ENCODE assay signal across 19 cellular contexts in genomic region chr15:65881766-65882434, GRCh38. TPM values are rescaled to one million over a fixed set of nuclear protein-coding genes. Genes with fewer than 3 reads are reported as not detected.
DNase-seq lines count a peak whose midpoint lies in the region; ATAC-seq, FAIRE-seq and TF ChIP-seq lines count a peak whose summit lies in the region.
"Had no signal": no experiment of that assay in that cellular context is flagged by ENCODE, and none has a peak within 500 bp of the region (broad histone marks: within the 10 kb centered on the region; RNA-seq: fewer than 3 reads in every experiment).

No MANE protein-coding gene starts in this region.

- ATAC-seq in activated B cell treated with CpG ODN at 0.5 μM for 24 hours (ENCODE audit: low read depth) = no peak
- peak; percentile 21 to 31 for ATAC-seq in naive B cell (ENCODE audit: low read depth in 2 of 2)
- no peak for ATAC-seq in right cardiac atrium
- no peak for ATAC-seq in HG03457 (IDR thresholded peaks at IDR 0.05; ENCODE audit: unreplicated experiment)
- ATAC-seq: activated T-cell treated with anti-CD3 and anti-CD28 coated beads, Interleukin-2, amount 50 U/mL, for 72 hours; K562; left cardiac atrium had no signal

- intact Hi-C loops in CD4-positive, alpha-beta memory T cell (cut with micrococcal nuclease) = no loop called here
- intact Hi-C loops in activated B cell treated with CpG ODN at 0.5 μM for 24 hours (cut with micrococcal nuclease) = no loop called here
- intact Hi-C loops in right cardiac atrium (cut with DNase I) = no loop called here

- H3K9me3 Mint-ChIP-seq in CD4-positive, alpha-beta memory T cell = peaks cover 0 to 2% (median 0%) of the 10 kb centered on the region in 8 donors
- H3K9me3 Mint-ChIP-seq in activated B cell treated with CpG ODN at 0.5 μM for 24 hours (peaks cover 2% of the 10 kb centered on the region), naive B cell (no peaks in the 10 kb centered on the region)
- H3K9me3 Mint-ChIP-seq: activated T-cell treated with anti-CD3 and anti-CD28 coated beads, Interleukin-2, amount 50 U/mL, for 72 hours had no signal

- peaks cover 36 to 70% (median 54%) of the 10 kb centered on the region in 4 donors for H3K4me1 Mint-ChIP-seq in CD4-positive, alpha-beta memory T cell
- H3K4me1 Mint-ChIP-seq in activated B cell treated with CpG ODN at 0.5 μM for 24 hours (peaks cover 52% of the 10 kb centered on the region), naive B cell (peaks cover 35 to 48% (median 40%) of the 10 kb centered on the region in 3 donors)

- H3K36me3 Mint-ChIP-seq in CD4-positive, alpha-beta memory T cell = peaks cover 43 to 68% of the 10 kb centered on the region in 2 donors
- H3K36me3 Mint-ChIP-seq in activated B cell treated with CpG ODN at 0.5 μM for 24 hours (ENCODE audit: low read depth) = peaks cover 73% of the 10 kb centered on the region
- peaks cover 11 to 17% of the 10 kb centered on the region in 2 donors for H3K36me3 Mint-ChIP-seq in naive B cell

- no peaks in the 10 kb centered on the region for H3K27me3 ChIP-seq in CD4-positive, alpha-beta memory T cell (ENCODE audit: insufficient read depth, low read length)
- no peaks in the 10 kb centered on the region for H3K27me3 ChIP-seq in right cardiac atrium (ENCODE audit: control insufficient read depth, insufficient read depth)
- H3K27me3 ChIP-seq: thyroid gland had no signal

- H3K27ac ChIP-seq in CD4-positive, alpha-beta memory T cell (ENCODE audit: low read depth, low read length) = no peak overlapping the region
- no peak overlapping the region for H3K27ac ChIP-seq in right cardiac atrium (ENCODE audit: low read length)
- H3K27ac ChIP-seq: HL-60, thyroid gland had no signal

- WGBS in right cardiac atrium = 80% methylated on average over 3 of the region's 3 CpGs

- POLR2A ChIA-PET in CD4-positive, alpha-beta memory T cell (lab: Charles Lee; ENCODE audit: partially characterized antibody) = interaction anchor here (0.6 to 3.2 kb wide), 2 partner anchors 9 to 13 kb away, joined by 3 to 18 read pairs; partner anchors contain the start of gene RAB11A
- POLR2A ChIA-PET in activated B cell treated with CpG ODN at 0.5 μM for 24 hours (lab: Charles Lee) = interaction anchor here (0.7 to 1.7 kb wide), 4 partner anchors 9 to 243 kb away, joined by 4 to 13 read pairs (median 10); partner anchors contain the start of gene RAB11A

- CTCF ChIA-PET in CD4-positive, alpha-beta memory T cell (lab: Charles Lee; ENCODE audit: partially characterized antibody) = interaction anchor here (0.7 to 1.3 kb wide), 3 partner anchors 12 to 64 kb away, joined by 3 to 5 read pairs (median 3); no protein-coding TSS in a partner anchor
- CTCF ChIA-PET in activated B cell treated with CpG ODN at 0.5 μM for 24 hours (lab: Charles Lee) = interaction anchor here (0.8 to 1.6 kb wide), 3 partner anchors 13 to 244 kb away, joined by 3 to 10 read pairs (median 5); partner anchors contain the start of gene RAB11A

- peaks cover 51% of the 10 kb centered on the region for H3K36me3 ChIP-seq in CD4-positive, alpha-beta memory T cell (ENCODE audit: insufficient read depth, low read length)

- no peaks in the 10 kb centered on the region for H3K27me3 Mint-ChIP-seq in CD4-positive, alpha-beta memory T cell
- H3K27me3 Mint-ChIP-seq in activated B cell treated with CpG ODN at 0.5 μM for 24 hours (no peaks in the 10 kb centered on the region), naive B cell (no peaks in the 10 kb centered on the region)

- no peak overlapping the region for H3K4me3 ChIP-seq in CD4-positive, alpha-beta memory T cell (ENCODE audit: low read length in 2 of 2)
- H3K4me3 ChIP-seq in right cardiac atrium (ENCODE audit: low read length) = no peak overlapping the region
- H3K4me3 ChIP-seq: K562, thyroid gland had no signal

- no peak for TF ChIP-seq CTCF in activated B cell treated with CpG ODN at 0.5 μM for 24 hours (IDR thresholded peaks at IDR 0.05)

- FAIRE-seq in GM19239 (lab: Jason Lieb, UNC) = peak; percentile 82
- FAIRE-seq: endometrium, K562 had no signal

- H3K9me3 ChIP-seq in CD4-positive, alpha-beta memory T cell (ENCODE audit: control insufficient read depth in 1 of 2, low read length in 2 of 2) = no peaks in the 10 kb centered on the region
- H3K9me3 ChIP-seq in right cardiac atrium (ENCODE audit: control insufficient read depth, low read length) = no peaks in the 10 kb centered on the region
- H3K9me3 ChIP-seq: thyroid gland had no signal

- H3K4me1 ChIP-seq in CD4-positive, alpha-beta memory T cell (ENCODE audit: insufficient read depth, low read length) = peaks cover 48% of the 10 kb centered on the region
- H3K4me1 ChIP-seq in right cardiac atrium (ENCODE audit: control insufficient read depth, insufficient read depth, low read length) = no peaks in the 10 kb centered on the region

- H3K27ac Mint-ChIP-seq in CD4-positive, alpha-beta memory T cell = peak overlapping the region in 6 of 7 donors; percentile 13 to 82 (median 64)
- H3K27ac Mint-ChIP-seq in activated B cell treated with CpG ODN at 0.5 μM for 24 hours (peak overlapping the region; percentile 5), naive B cell (peak overlapping the region; percentile 41 to 88 (median 76))

- DNase-seq in CD4-positive, alpha-beta memory T cell = peak in 1 of 5 donors; percentile 10
- no peak for DNase-seq in GM19239 (ENCODE audit: insufficient read length, low spot score)
- DNase-seq in activated B cell treated with CpG ODN at 0.5 μM for 24 hours = no peak
- no peak for DNase-seq in naive B cell
- DNase-seq in right cardiac atrium = no peak
- DNase-seq in NCI-H510A treated with DMSO at 0.1 percent for 48 hours (lab: John Stamatoyannopoulos, UW) = no peak
- no peak for DNase-seq in NCI-H2196 treated with DMSO at 0.1 percent for 48 hours (lab: John Stamatoyannopoulos, UW; ENCODE audit: unreplicated experiment)
- DNase-seq: activated CD4-positive, alpha-beta T cell treated with anti-CD3 and anti-CD28 coated beads for 1 hour; activated T-cell treated with anti-CD3 and anti-CD28 coated beads, Interleukin-2, amount 50 U/mL, for 72 hours; aorta; DMS79; left cardiac atrium; NCI-H345; SHP77 treated with DMSO at 0.1 percent for 48 hours; thyroid gland had no signal

- peak overlapping the region in 5 of 8 donors; percentile 9 to 46 (median 31) for H3K4me3 Mint-ChIP-seq in CD4-positive, alpha-beta memory T cell
- peak overlapping the region; percentile 12 for H3K4me3 Mint-ChIP-seq in activated B cell treated with CpG ODN at 0.5 μM for 24 hours
- H3K4me3 Mint-ChIP-seq in naive B cell = peak overlapping the region in 7 of 8 donors; percentile 34 to 77 (median 71)

RNA-seq across cellular contexts. Expression of gene RAB11A, which starts 12.6 kb away (rescaled TPM):
- total RNA-seq in CD4-positive, alpha-beta memory T cell = 10 to 100 TPM; 84.7 to 95.8 TPM
- polyA plus RNA-seq in CD4-positive, alpha-beta memory T cell = 100 to 1,000 TPM; 247 to 265 TPM
- 98.2 and 104 TPM in 2 replicates for total RNA-seq in activated B cell treated with CpG ODN at 0.5 μM for 24 hours
- polyA plus RNA-seq in naive B cell (ENCODE audit: low read depth in 6 of 6) = 100 to 1,000 TPM; 204 to 294 (median 234) TPM
- total RNA-seq in right cardiac atrium = 100 to 1,000 TPM; 150 to 180 (median 163) TPM
- 136 TPM for polyA plus RNA-seq in right cardiac atrium

Comparison
In these comparisons a context has a peak if more than half of its experiments do, and no peak if none do; other contexts are left out.
1. H3K27ac Mint-ChIP-seq: peak in every context shown above with its lines; median percentile 76 in naive B cell; 64 in CD4-positive, alpha-beta memory T cell; 5 in activated B cell treated with CpG ODN at 0.5 μM for 24 hours.
2. H3K4me3 Mint-ChIP-seq: peak in every context shown above with its lines; median percentile 71 in naive B cell; 31 in CD4-positive, alpha-beta memory T cell; 12 in activated B cell treated with CpG ODN at 0.5 μM for 24 hours.
3. ATAC-seq: peak in naive B cell (2 of 2); none in activated B cell treated with CpG ODN at 0.5 μM for 24 hours (single experiment), right cardiac atrium (0 of 2) and HG03457 (single experiment).